1 cellular context compared by ENCODE assay signal in genomic region chr3:46193436-46193835, GRCh38.
TF ChIP-seq lines count a peak whose summit lies in the region.

No MANE protein-coding gene starts in this region.

TF ChIP-seq in IMR-90, 13 proteins besides CTCF, POLR2A, EP300 and RAD21:
- TF ChIP-seq CEBPB (IDR thresholded peaks at IDR 0.05; ENCODE audit: low read depth, low read length) (peak; percentile 47; the same call in 1 of the 2 replicates), MAFK (IDR thresholded peaks at IDR 0.05; ENCODE audit: low read depth, low read length) (no peak)
